In genomic region chr10:97960269-97960869, GRCh38 we compare ENCODE assay signal across 2 cellular contexts.
TF ChIP-seq lines count a peak whose summit lies in the region.

No MANE protein-coding gene starts in this region.

TF ChIP-seq in Ishikawa, 13 proteins besides CTCF, POLR2A, EP300 and RAD21 (continued from another document):
- TF ChIP-seq, protein P1, sequence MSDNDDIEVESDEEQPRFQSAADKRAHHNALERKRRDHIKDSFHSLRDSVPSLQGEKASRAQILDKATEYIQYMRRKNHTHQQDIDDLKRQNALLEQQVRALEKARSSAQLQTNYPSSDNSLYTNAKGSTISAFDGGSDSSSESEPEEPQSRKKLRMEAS (IDR thresholded peaks at IDR 0.05), result no peak

TF ChIP-seq in K562, 482 proteins besides CTCF, POLR2A, EP300 and RAD21:
- TF ChIP-seq RREB1 (CRISPR knock-in tag; IDR thresholded peaks at IDR 0.05) (no peak), EHMT2 (IDR thresholded peaks at IDR 0.05) (0 out of 2 replicates have a peak, but pooled peaks have one; percentile 30)
- TF ChIP-seq, protein P2, sequence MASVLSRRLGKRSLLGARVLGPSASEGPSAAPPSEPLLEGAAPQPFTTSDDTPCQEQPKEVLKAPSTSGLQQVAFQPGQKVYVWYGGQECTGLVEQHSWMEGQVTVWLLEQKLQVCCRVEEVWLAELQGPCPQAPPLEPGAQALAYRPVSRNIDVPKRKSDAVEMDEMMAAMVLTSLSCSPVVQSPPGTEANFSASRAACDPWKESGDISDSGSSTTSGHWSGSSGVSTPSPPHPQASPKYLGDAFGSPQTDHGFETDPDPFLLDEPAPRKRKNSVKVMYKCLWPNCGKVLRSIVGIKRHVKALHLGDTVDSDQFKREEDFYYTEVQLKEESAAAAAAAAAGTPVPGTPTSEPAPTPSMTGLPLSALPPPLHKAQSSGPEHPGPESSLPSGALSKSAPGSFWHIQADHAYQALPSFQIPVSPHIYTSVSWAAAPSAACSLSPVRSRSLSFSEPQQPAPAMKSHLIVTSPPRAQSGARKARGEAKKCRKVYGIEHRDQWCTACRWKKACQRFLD (CRISPR knock-in tag; IDR thresholded peaks at IDR 0.05), result no peak
